26 cellular contexts compared by ENCODE assay signal in the genomic region with DNA sequence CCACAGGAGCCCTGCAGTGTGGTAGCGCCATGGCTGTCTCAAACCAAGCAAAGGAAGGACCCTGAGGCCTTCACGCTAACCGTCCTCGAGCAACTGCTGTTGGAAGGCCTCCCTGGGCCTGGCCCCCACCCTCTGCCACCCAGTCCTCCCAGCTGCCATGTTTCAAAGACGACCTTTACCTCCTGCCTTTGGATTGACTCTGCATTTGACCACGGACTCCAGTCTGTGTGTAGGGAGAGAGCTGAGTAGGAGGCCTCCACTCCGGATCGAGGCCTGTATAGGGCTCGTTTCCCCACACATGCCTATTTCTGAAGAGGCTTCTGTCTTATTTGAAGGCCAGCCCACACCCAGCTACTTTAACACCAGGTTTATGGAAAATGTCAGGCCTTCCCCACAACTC. TPM values are rescaled to one million over a fixed set of nuclear protein-coding genes. Genes with fewer than 3 reads are reported as not detected.
DNase-seq lines count a peak whose midpoint lies in the region; ATAC-seq and TF ChIP-seq lines count a peak whose summit lies in the region.
"Had no signal": no experiment of that assay in that cellular context is flagged by ENCODE, and none has a peak within 500 bp of the region (broad histone marks: within the 10 kb centered on the region; RNA-seq: fewer than 3 reads in every experiment).

No MANE protein-coding gene starts in this region.

- 66 to 76% methylated on average over 9 of the region's 9 CpGs for WGBS in heart right ventricle, 2 donors

- TF ChIP-seq CTCF in heart right ventricle (IDR thresholded peaks at IDR 0.05): no peak
- no peak for TF ChIP-seq CTCF in RWPE1 (conservative IDR thresholded peaks at IDR 0.05; ENCODE audit: low read depth)
- no peak for TF ChIP-seq CTCF in thoracic aorta (IDR thresholded peaks at IDR 0.05)

- H3K4me3 Mint-ChIP-seq in T-helper 17 cell: no peak overlapping the region
- H3K4me3 Mint-ChIP-seq: activated CD4-positive, alpha-beta memory T cell treated with anti-CD3 and anti-CD28 coated beads for 36 hours; natural killer cell treated with Interleukin-12 subunit alpha and Interleukin-12 subunit beta and Interleukin-15 and Interleukin-18, amount 100 ng/mL, for 72 hours; stimulated activated naive CD8-positive, alpha-beta T cell treated with anti-CD3 and anti-CD28 coated beads, Interleukin-15, amount 100 ng/mL, for 72 hours had no signal

- H3K4me1 ChIP-seq in heart right ventricle (peaks cover 9 to 95% (median 48%) of the 10 kb centered on the region in 9 donors), muscle layer of colon (ENCODE audit: insufficient read depth, low read length) (peaks cover 34% of the 10 kb centered on the region), thoracic aorta (ENCODE audit: control insufficient read depth in 1 of 2, low read depth in 2 of 2) (peaks cover 37 to 77% of the 10 kb centered on the region in 2 donors)
- H3K4me1 ChIP-seq: parathyroid adenoma had no signal

- H3K4me3 ChIP-seq in heart right ventricle: no peak overlapping the region
- no peak overlapping the region for H3K4me3 ChIP-seq in muscle layer of colon (ENCODE audit: low read depth in 1 of 2, low read length in 2 of 2)
- H3K4me3 ChIP-seq in thoracic aorta: no peak overlapping the region
- H3K4me3 ChIP-seq: lung, SK-N-MC, tibial artery had no signal

- no peak overlapping the region for H3K27ac Mint-ChIP-seq in T-helper 17 cell
- H3K27ac Mint-ChIP-seq: activated CD4-positive, alpha-beta memory T cell treated with anti-CD3 and anti-CD28 coated beads for 36 hours; natural killer cell treated with Interleukin-12 subunit alpha and Interleukin-12 subunit beta and Interleukin-15 and Interleukin-18, amount 100 ng/mL, for 72 hours had no signal

- intact Hi-C loops in heart right ventricle (cut with DNase I): loop anchor here in 1 of 10 donors (10.0 kb wide), 1 partner anchor 333 kb away; no protein-coding TSS in a partner anchor
- intact Hi-C loops in left ventricle myocardium superior (cut with micrococcal nuclease): no loop called here

- POLR2A ChIA-PET in RWPE1 (lab: Yijun Ruan, JAX; ENCODE audit: low non-redundant PET): no interaction called here

- H3K36me3 ChIP-seq in heart right ventricle (peaks cover 0 to 73% (median 42%) of the 10 kb centered on the region in 9 donors), muscle layer of colon (ENCODE audit: insufficient read depth, low read length) (peaks cover 72% of the 10 kb centered on the region), thoracic aorta (peaks cover 53% of the 10 kb centered on the region)

- ATAC-seq in heart right ventricle: no peak
- ATAC-seq in left ventricle myocardium superior: no peak
- ATAC-seq in thoracic aorta (ENCODE audit: insufficient number of reproducible peaks, low FRiP score, low read depth): no peak
- ATAC-seq in T-helper 17 cell: no peak
- ATAC-seq: activated CD4-positive, CD25-positive, alpha-beta regulatory T cell treated with anti-CD3 and anti-CD28 coated beads, Interleukin-2, amount 50 U/mL, for 24 hours; activated naive CD4-positive, alpha-beta T cell treated with anti-CD3 and anti-CD28 coated beads, Interleukin-2, amount 50 U/mL, for 72 hours; natural killer cell treated with Interleukin-12 subunit alpha and Interleukin-12 subunit beta and Interleukin-15 and Interleukin-18, amount 100 ng/mL, for 72 hours; stimulated activated naive CD8-positive, alpha-beta T cell treated with anti-CD3 and anti-CD28 coated beads, Interleukin-15, amount 100 ng/mL, for 72 hours had no signal

- H3K9me3 ChIP-seq in heart right ventricle (no peaks in the 10 kb centered on the region), muscle layer of colon (ENCODE audit: low read length) (no peaks in the 10 kb centered on the region), thoracic aorta (no peaks in the 10 kb centered on the region), T-helper 17 cell (ENCODE audit: control insufficient read depth, low read length, poor library complexity, severe bottlenecking) (no peaks in the 10 kb centered on the region)
- H3K9me3 ChIP-seq: tibial artery had no signal

- CTCF ChIA-PET in RWPE1 (lab: Yijun Ruan, JAX): interaction anchor here (0.8 to 1.2 kb wide), 5 partner anchors 9 to 27 kb away, joined by 3 to 6 read pairs (median 3); a partner anchor contains a TSS

- DNase-seq in heart right ventricle: no peak
- no peak for DNase-seq in left ventricle myocardium superior
- no peak for DNase-seq in RWPE1 (ENCODE audit: low spot score)
- DNase-seq in thoracic aorta (ENCODE audit: low spot score): no peak
- DNase-seq in T-helper 17 cell: no peak
- no peak for DNase-seq in NOMO-1 treated with dmso at 0.1 percent for 144 hours (lab: John Stamatoyannopoulos, UW; ENCODE audit: unreplicated experiment)
- no peak for DNase-seq in activated CD4-positive, alpha-beta T cell treated with anti-CD3 and anti-CD28 coated beads, Interleukin-2, amount 50 U/mL, for 4 hours
- DNase-seq: activated CD4-positive, alpha-beta memory T cell treated with anti-CD3 and anti-CD28 coated beads for 36 hours; activated CD8-positive, alpha-beta memory T cell treated with anti-CD3 and anti-CD28 coated beads, Interleukin-2, amount 50 U/mL, for 4 hours; COR-L47; DMS79; GDM1; glutamatergic neuron; NCI-H1436 treated with DMSO at 0.1 percent for 48 hours; NCI-H345; NCI-H748 treated with DMSO at 0.1 percent for 48 hours; stimulated activated naive CD8-positive, alpha-beta T cell treated with anti-CD3 and anti-CD28 coated beads, Interleukin-15, amount 100 ng/mL, for 72 hours; tibial artery had no signal

- H3K27ac ChIP-seq in heart right ventricle (peak overlapping the region in 8 of 10 donors; percentile 31 to 94 (median 84)), RWPE1 (peak overlapping the region; percentile 81), muscle layer of colon (ENCODE audit: low read depth, low read length) (peak overlapping the region; percentile 24), thoracic aorta (peak overlapping the region; percentile 31 to 40)
- H3K27ac ChIP-seq: KMS-11, parathyroid adenoma, SK-N-MC had no signal

- H3K27me3 ChIP-seq in heart right ventricle (no peaks in the 10 kb centered on the region), muscle layer of colon (ENCODE audit: control insufficient read depth in 1 of 2, insufficient read depth in 2 of 2, low read length in 2 of 2) (no peaks in the 10 kb centered on the region), thoracic aorta (replicated peaks; ENCODE audit: insufficient read depth) (no peaks in the 10 kb centered on the region)
- H3K27me3 ChIP-seq: tibial artery had no signal

- peaks cover 2% of the 10 kb centered on the region for H3K36me3 Mint-ChIP-seq in T-helper 17 cell (ENCODE audit: low read depth)
- H3K36me3 Mint-ChIP-seq: activated naive CD4-positive, alpha-beta T cell treated with anti-CD3 and anti-CD28 coated beads, Interleukin-2, amount 50 U/mL, for 72 hours; natural killer cell treated with Interleukin-12 subunit alpha and Interleukin-12 subunit beta and Interleukin-15 and Interleukin-18, amount 100 ng/mL, for 72 hours had no signal

- H3K4me1 Mint-ChIP-seq in T-helper 17 cell: no peaks in the 10 kb centered on the region
- H3K4me1 Mint-ChIP-seq: stimulated activated naive CD8-positive, alpha-beta T cell treated with anti-CD3 and anti-CD28 coated beads, Interleukin-15, amount 100 ng/mL, for 72 hours had no signal

- H3K27me3 Mint-ChIP-seq in T-helper 17 cell: no peaks in the 10 kb centered on the region
- H3K27me3 Mint-ChIP-seq: activated CD4-positive, alpha-beta memory T cell treated with anti-CD3 and anti-CD28 coated beads for 36 hours; natural killer cell treated with Interleukin-12 subunit alpha and Interleukin-12 subunit beta and Interleukin-15 and Interleukin-18, amount 100 ng/mL, for 72 hours; stimulated activated naive CD8-positive, alpha-beta T cell treated with anti-CD3 and anti-CD28 coated beads, Interleukin-15, amount 100 ng/mL, for 72 hours had no signal

- no peak overlapping the region for H3K9ac ChIP-seq in muscle layer of colon (ENCODE audit: low read length)
- H3K9ac ChIP-seq: KMS-11, parathyroid adenoma had no signal

RNA-seq across cellular contexts. Expression of a gene that starts 24.3 kb away (rescaled TPM):
- 100 to 1,000 TPM in 9 of 10 donors, 10 to 100 TPM in 1; 87.2 to 188 (median 115) TPM for total RNA-seq in heart right ventricle
- polyA plus RNA-seq in heart right ventricle: 10 to 100 TPM; 44.6 to 72.3 TPM
- 281 TPM for total RNA-seq in left ventricle myocardium superior
- 100 to 1,000 TPM in 1 of 2 donors, 10 to 100 TPM in 1; 79.3 to 116 TPM for total RNA-seq in thoracic aorta
- 1 to 10 TPM; 3.7 to 5.0 TPM for total RNA-seq in T-helper 17 cell

RNA-seq across cellular contexts. Expression of a gene that starts 27.4 kb away (rescaled TPM):
- 1 to 10 TPM; 6.1 to 9.7 (median 7.3) TPM for total RNA-seq in heart right ventricle
- 10 to 100 TPM in 1 of 2 donors, 1 to 10 TPM in 1; 4.2 to 16.7 TPM for polyA plus RNA-seq in heart right ventricle
- total RNA-seq in left ventricle myocardium superior: 7.7 TPM
- total RNA-seq in thoracic aorta: 10 to 100 TPM; 21.5 to 27.9 TPM
- 10 to 100 TPM; 13.6 to 18.9 TPM for total RNA-seq in T-helper 17 cell

RNA-seq across cellular contexts. Expression of a gene that starts 40.2 kb away (rescaled TPM):
- total RNA-seq in heart right ventricle (10 to 100 TPM; 17.0 to 37.4 (median 20.1) TPM), left ventricle myocardium superior (35.1 TPM), thoracic aorta (10 to 100 TPM; 34.9 to 89.1 TPM), T-helper 17 cell (10 to 100 TPM; 52.4 to 71.8 TPM)
- polyA plus RNA-seq in heart right ventricle: 10 to 100 TPM in 1 of 2 donors, 1 to 10 TPM in 1; 8.4 to 11.0 TPM

RNA-seq across cellular contexts. Expression of a gene that starts 46.9 kb away (rescaled TPM):
- total RNA-seq in heart right ventricle: 100 to 1,000 TPM in 1 of 10 donors, 10 to 100 TPM in 9; 60.6 to 110 (median 74.4) TPM
- 10 to 100 TPM; 40.9 to 68.5 TPM for polyA plus RNA-seq in heart right ventricle
- total RNA-seq in left ventricle myocardium superior: 114 TPM
- total RNA-seq in thoracic aorta: 10 to 100 TPM; 53.1 to 64.8 TPM
- total RNA-seq in T-helper 17 cell: 10 to 100 TPM; 78.2 to 85.9 TPM

RNA-seq across cellular contexts. Expression of a gene that starts 53.6 kb away (rescaled TPM):
- total RNA-seq in heart right ventricle (10 to 100 TPM in 1 of 10 donors, 1 to 10 TPM in 9; 4.6 to 10.3 (median 6.3) TPM), left ventricle myocardium superior (8.9 TPM), thoracic aorta (1 to 10 TPM in 1 of 2 donors, not detected in 1; 1.5 TPM), T-helper 17 cell (10 to 100 TPM in 1 of 2 donors, 1 to 10 TPM in 1; 1.5 to 12.3 TPM)
- 1 to 10 TPM; 3.0 to 6.4 TPM for polyA plus RNA-seq in heart right ventricle

Comparison
In these comparisons a context has a peak if more than half of its experiments do, and no peak if none do; other contexts are left out.
1. H3K27ac ChIP-seq: peak in every context shown above with its lines; median percentile 84 in heart right ventricle; 81 in RWPE1; 36 in thoracic aorta; 24 in muscle layer of colon.
2. RNA of a gene that starts 24.3 kb away (total RNA-seq): 281 TPM in left ventricle myocardium superior (single experiment), 87.2 to 188 TPM in heart right ventricle and 79.3 to 116 TPM in thoracic aorta; 3.7 to 5.0 TPM in T-helper 17 cell; every median in the first group is over 10 times any median in the second.